Comparison of ENCODE assay signal across 2 cellular contexts in the genomic region with DNA sequence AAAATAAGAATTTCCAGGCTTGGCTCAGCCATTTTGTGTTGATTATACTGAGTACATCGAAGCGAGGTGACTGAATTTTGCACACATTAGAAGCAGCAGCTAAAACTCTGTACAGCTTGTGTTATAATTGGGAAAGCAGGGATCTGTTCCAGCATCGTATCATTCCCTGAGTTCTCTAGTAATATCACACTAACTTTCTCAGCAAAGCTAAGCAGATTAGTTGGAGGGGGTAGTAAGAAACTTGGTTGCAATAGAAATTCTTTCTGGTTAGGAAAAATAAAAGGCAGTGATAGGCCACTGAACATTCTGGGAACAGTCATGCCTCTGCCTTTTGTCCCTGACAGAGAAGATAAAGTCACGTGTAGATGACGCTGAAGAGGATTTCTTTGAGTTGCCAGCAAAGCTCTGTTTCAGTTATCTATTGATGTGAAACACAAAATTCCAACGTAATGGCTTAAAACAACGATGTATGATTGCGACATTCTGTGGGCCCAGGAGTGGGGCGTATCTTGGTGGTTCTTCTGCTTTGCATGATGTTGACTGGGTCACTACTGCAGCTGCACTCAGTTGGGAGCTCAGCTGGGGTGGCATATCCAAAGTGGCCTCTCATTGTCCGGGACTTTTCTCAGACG.
TF ChIP-seq lines count a peak whose summit lies in the region.

No MANE protein-coding gene starts in this region.

TF ChIP-seq in GM23338, 12 proteins besides CTCF, POLR2A, EP300 and RAD21 (continues in another document):
- TF ChIP-seq ZNF331 (CRISPR knock-in tag; IDR thresholded peaks at IDR 0.05; ENCODE audit: low read depth) (no peak), EZH2 (IDR thresholded peaks at IDR 0.05; ENCODE audit: low read depth, unreplicated experiment) (no peak), CREB1 (CRISPR knock-in tag; IDR thresholded peaks at IDR 0.05; ENCODE audit: low read depth) (no peak), JUNB (IDR thresholded peaks at IDR 0.05; ENCODE audit: unreplicated experiment) (no peak), NANOG (IDR thresholded peaks at IDR 0.05; ENCODE audit: borderline replicate concordance) (no peak), STAT1 (IDR thresholded peaks at IDR 0.05; ENCODE audit: unreplicated experiment) (no peak), POLR2AphosphoS5 (IDR thresholded peaks at IDR 0.05; ENCODE audit: low read depth) (no peak), ZNF114 (CRISPR knock-in tag; IDR thresholded peaks at IDR 0.05) (no peak)
- TF ChIP-seq, protein P1, sequence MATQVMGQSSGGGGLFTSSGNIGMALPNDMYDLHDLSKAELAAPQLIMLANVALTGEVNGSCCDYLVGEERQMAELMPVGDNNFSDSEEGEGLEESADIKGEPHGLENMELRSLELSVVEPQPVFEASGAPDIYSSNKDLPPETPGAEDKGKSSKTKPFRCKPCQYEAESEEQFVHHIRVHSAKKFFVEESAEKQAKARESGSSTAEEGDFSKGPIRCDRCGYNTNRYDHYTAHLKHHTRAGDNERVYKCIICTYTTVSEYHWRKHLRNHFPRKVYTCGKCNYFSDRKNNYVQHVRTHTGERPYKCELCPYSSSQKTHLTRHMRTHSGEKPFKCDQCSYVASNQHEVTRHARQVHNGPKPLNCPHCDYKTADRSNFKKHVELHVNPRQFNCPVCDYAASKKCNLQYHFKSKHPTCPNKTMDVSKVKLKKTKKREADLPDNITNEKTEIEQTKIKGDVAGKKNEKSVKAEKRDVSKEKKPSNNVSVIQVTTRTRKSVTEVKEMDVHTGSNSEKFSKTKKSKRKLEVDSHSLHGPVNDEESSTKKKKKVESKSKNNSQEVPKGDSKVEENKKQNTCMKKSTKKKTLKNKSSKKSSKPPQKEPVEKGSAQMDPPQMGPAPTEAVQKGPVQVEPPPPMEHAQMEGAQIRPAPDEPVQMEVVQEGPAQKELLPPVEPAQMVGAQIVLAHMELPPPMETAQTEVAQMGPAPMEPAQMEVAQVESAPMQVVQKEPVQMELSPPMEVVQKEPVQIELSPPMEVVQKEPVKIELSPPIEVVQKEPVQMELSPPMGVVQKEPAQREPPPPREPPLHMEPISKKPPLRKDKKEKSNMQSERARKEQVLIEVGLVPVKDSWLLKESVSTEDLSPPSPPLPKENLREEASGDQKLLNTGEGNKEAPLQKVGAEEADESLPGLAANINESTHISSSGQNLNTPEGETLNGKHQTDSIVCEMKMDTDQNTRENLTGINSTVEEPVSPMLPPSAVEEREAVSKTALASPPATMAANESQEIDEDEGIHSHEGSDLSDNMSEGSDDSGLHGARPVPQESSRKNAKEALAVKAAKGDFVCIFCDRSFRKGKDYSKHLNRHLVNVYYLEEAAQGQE (IDR thresholded peaks at IDR 0.05; ENCODE audit: unreplicated experiment): no peak
- TF ChIP-seq, protein P2, sequence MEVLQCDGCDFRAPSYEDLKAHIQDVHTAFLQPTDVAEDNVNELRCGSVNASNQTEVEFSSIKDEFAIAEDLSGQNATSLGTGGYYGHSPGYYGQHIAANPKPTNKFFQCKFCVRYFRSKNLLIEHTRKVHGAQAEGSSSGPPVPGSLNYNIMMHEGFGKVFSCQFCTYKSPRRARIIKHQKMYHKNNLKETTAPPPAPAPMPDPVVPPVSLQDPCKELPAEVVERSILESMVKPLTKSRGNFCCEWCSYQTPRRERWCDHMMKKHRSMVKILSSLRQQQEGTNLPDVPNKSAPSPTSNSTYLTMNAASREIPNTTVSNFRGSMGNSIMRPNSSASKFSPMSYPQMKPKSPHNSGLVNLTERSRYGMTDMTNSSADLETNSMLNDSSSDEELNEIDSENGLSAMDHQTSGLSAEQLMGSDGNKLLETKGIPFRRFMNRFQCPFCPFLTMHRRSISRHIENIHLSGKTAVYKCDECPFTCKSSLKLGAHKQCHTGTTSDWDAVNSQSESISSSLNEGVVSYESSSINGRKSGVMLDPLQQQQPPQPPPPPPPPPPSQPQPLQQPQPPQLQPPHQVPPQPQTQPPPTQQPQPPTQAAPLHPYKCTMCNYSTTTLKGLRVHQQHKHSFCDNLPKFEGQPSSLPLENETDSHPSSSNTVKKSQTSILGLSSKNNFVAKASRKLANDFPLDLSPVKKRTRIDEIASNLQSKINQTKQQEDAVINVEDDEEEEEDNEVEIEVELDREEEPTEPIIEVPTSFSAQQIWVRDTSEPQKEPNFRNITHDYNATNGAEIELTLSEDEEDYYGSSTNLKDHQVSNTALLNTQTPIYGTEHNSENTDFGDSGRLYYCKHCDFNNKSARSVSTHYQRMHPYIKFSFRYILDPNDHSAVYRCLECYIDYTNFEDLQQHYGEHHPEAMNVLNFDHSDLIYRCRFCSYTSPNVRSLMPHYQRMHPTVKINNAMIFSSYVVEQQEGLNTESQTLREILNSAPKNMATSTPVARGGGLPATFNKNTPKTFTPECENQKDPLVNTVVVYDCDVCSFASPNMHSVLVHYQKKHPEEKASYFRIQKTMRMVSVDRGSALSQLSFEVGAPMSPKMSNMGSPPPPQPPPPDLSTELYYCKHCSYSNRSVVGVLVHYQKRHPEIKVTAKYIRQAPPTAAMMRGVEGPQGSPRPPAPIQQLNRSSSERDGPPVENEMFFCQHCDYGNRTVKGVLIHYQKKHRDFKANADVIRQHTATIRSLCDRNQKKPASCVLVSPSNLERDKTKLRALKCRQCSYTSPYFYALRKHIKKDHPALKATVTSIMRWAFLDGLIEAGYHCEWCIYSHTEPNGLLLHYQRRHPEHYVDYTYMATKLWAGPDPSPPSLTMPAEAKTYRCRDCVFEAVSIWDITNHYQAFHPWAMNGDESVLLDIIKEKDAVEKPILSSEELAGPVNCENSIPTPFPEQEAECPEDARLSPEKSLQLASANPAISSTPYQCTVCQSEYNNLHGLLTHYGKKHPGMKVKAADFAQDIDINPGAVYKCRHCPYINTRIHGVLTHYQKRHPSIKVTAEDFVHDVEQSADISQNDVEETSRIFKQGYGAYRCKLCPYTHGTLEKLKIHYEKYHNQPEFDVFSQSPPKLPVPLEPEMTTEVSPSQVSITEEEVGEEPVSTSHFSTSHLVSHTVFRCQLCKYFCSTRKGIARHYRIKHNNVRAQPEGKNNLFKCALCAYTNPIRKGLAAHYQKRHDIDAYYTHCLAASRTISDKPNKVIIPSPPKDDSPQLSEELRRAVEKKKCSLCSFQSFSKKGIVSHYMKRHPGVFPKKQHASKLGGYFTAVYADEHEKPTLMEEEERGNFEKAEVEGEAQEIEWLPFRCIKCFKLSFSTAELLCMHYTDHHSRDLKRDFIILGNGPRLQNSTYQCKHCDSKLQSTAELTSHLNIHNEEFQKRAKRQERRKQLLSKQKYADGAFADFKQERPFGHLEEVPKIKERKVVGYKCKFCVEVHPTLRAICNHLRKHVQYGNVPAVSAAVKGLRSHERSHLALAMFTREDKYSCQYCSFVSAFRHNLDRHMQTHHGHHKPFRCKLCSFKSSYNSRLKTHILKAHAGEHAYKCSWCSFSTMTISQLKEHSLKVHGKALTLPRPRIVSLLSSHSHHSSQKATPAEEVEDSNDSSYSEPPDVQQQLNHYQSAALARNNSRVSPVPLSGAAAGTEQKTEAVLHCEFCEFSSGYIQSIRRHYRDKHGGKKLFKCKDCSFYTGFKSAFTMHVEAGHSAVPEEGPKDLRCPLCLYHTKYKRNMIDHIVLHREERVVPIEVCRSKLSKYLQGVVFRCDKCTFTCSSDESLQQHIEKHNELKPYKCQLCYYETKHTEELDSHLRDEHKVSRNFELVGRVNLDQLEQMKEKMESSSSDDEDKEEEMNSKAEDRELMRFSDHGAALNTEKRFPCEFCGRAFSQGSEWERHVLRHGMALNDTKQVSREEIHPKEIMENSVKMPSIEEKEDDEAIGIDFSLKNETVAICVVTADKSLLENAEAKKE (CRISPR knock-in tag; IDR thresholded peaks at IDR 0.05): no peak

TF ChIP-seq in H1, 55 proteins besides CTCF, POLR2A, EP300 and RAD21:
- TF ChIP-seq CEBPB (IDR thresholded peaks at IDR 0.05; ENCODE audit: low read depth, low read length) (peak; percentile 68), RNF2 (IDR thresholded peaks at IDR 0.05; ENCODE audit: borderline replicate concordance, low read depth, low read length, missing control alignments, poor library complexity, severe bottlenecking) (no peak)
